ENCODE assay signal across 1 cellular context in the genomic region with DNA sequence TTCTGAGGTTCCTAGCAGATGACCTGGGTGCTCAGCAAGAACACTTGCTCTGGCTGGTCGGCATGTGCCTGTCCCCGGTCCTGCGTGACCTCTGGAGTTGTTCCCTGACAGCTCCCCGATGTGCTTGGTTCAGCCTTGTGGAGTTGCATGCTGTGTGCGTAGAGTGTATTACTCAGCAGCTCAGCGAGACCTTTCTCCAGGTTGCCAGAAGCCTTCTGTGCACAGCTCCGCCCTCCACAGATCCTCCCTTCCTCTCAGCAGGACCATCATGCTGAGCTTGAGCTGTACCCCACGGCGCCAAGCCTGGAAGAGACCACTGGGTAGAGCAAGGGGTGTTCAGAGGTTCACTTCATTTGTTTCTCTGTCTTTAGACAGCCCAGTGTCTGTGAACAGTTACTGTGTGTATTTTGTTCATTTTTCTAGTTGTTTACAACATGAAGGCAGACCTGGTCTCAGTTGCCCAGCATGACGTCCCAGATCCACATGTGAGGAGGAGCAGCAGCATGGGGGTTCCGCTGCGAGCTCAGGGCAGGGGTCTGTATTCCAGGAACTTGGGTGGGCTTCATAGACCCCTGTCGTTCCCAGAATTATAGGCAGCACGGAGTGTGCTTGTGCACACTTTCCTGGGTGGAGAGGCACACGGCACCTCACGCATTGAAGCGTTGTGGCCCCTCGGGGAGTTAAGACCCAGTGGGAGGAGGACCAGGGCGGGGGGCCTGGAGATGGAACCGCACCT.
TF ChIP-seq lines count a peak whose summit lies in the region.

No MANE protein-coding gene starts in this region.

TF ChIP-seq in HepG2, 621 proteins besides CTCF, POLR2A, EP300 and RAD21 (continued from another document and continues in another):
- 0 out of 2 replicates have a peak, but pooled peaks have one; percentile 19 for TF ChIP-seq HDAC1 (CRISPR knock-in tag; IDR thresholded peaks at IDR 0.05)
- TF ChIP-seq ZNF607 (CRISPR knock-in tag; IDR thresholded peaks at IDR 0.05; ENCODE audit: borderline replicate concordance) = 0 out of 2 replicates have a peak, but pooled peaks have one; percentile 37
- TF ChIP-seq, protein P1, sequence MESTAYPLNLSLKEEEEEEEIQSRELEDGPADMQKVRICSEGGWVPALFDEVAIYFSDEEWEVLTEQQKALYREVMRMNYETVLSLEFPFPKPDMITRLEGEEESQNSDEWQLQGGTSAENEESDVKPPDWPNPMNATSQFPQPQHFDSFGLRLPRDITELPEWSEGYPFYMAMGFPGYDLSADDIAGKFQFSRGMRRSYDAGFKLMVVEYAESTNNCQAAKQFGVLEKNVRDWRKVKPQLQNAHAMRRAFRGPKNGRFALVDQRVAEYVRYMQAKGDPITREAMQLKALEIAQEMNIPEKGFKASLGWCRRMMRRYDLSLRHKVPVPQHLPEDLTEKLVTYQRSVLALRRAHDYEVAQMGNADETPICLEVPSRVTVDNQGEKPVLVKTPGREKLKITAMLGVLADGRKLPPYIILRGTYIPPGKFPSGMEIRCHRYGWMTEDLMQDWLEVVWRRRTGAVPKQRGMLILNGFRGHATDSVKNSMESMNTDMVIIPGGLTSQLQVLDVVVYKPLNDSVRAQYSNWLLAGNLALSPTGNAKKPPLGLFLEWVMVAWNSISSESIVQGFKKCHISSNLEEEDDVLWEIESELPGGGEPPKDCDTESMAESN (CRISPR knock-in tag; conservative IDR thresholded peaks at IDR 0.05) = no peak
- TF ChIP-seq, protein P2, sequence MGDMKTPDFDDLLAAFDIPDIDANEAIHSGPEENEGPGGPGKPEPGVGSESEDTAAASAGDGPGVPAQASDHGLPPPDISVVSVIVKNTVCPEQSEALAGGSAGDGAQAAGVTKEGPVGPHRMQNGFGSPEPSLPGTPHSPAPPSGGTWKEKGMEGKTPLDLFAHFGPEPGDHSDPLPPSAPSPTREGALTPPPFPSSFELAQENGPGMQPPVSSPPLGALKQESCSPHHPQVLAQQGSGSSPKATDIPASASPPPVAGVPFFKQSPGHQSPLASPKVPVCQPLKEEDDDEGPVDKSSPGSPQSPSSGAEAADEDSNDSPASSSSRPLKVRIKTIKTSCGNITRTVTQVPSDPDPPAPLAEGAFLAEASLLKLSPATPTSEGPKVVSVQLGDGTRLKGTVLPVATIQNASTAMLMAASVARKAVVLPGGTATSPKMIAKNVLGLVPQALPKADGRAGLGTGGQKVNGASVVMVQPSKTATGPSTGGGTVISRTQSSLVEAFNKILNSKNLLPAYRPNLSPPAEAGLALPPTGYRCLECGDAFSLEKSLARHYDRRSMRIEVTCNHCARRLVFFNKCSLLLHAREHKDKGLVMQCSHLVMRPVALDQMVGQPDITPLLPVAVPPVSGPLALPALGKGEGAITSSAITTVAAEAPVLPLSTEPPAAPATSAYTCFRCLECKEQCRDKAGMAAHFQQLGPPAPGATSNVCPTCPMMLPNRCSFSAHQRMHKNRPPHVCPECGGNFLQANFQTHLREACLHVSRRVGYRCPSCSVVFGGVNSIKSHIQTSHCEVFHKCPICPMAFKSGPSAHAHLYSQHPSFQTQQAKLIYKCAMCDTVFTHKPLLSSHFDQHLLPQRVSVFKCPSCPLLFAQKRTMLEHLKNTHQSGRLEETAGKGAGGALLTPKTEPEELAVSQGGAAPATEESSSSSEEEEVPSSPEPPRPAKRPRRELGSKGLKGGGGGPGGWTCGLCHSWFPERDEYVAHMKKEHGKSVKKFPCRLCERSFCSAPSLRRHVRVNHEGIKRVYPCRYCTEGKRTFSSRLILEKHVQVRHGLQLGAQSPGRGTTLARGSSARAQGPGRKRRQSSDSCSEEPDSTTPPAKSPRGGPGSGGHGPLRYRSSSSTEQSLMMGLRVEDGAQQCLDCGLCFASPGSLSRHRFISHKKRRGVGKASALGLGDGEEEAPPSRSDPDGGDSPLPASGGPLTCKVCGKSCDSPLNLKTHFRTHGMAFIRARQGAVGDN (CRISPR knock-in tag; IDR thresholded peaks at IDR 0.05) = peak; percentile 62; the same call in 1 of the 2 replicates
- TF ChIP-seq, protein P3, sequence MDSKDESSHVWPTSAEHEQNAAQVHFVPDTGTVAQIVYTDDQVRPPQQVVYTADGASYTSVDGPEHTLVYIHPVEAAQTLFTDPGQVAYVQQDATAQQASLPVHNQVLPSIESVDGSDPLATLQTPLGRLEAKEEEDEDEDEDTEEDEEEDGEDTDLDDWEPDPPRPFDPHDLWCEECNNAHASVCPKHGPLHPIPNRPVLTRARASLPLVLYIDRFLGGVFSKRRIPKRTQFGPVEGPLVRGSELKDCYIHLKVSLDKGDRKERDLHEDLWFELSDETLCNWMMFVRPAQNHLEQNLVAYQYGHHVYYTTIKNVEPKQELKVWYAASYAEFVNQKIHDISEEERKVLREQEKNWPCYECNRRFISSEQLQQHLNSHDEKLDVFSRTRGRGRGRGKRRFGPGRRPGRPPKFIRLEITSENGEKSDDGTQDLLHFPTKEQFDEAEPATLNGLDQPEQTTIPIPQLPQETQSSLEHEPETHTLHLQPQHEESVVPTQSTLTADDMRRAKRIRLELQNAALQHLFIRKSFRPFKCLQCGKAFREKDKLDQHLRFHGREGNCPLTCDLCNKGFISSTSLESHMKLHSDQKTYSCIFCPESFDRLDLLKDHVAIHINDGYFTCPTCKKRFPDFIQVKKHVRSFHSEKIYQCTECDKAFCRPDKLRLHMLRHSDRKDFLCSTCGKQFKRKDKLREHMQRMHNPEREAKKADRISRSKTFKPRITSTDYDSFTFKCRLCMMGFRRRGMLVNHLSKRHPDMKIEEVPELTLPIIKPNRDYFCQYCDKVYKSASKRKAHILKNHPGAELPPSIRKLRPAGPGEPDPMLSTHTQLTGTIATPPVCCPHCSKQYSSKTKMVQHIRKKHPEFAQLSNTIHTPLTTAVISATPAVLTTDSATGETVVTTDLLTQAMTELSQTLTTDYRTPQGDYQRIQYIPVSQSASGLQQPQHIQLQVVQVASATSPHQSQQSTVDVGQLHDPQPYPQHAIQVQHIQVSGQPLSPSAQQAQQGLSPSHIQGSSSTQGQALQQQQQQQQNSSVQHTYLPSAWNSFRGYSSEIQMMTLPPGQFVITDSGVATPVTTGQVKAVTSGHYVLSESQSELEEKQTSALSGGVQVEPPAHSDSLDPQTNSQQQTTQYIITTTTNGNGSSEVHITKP (CRISPR knock-in tag; IDR thresholded peaks at IDR 0.05; ENCODE audit: low read depth) = peak; percentile 96
- TF ChIP-seq ZNF788 (CRISPR knock-in tag; IDR thresholded peaks at IDR 0.05; ENCODE audit: borderline replicate concordance) = peak; percentile 48; the same call in 1 of the 2 replicates
- no peak for TF ChIP-seq TCF12 (IDR thresholded peaks at IDR 0.05)
- TF ChIP-seq TCF12 (CRISPR knock-in tag; IDR thresholded peaks at IDR 0.05) = no peak
- TF ChIP-seq ZNF891 (CRISPR knock-in tag; IDR thresholded peaks at IDR 0.05) = 0 out of 2 replicates have a peak, but pooled peaks have one; percentile 24
- 0 out of 2 replicates have a peak, but pooled peaks have one; percentile 35 for TF ChIP-seq EED (CRISPR knock-in tag; IDR thresholded peaks at IDR 0.05)
- 0 out of 2 replicates have a peak, but pooled peaks have one; percentile 61 for TF ChIP-seq ZNF572 (CRISPR knock-in tag; IDR thresholded peaks at IDR 0.05)
- peak; percentile 25 for TF ChIP-seq TEAD3 (CRISPR knock-in tag; optimal IDR thresholded peaks at IDR 0.05; ENCODE audit: borderline replicate concordance)
- TF ChIP-seq SRY (CRISPR knock-in tag; IDR thresholded peaks at IDR 0.05) = 0 out of 2 replicates have a peak, but pooled peaks have one; percentile 38
- TF ChIP-seq HNRNPL (IDR thresholded peaks at IDR 0.05; ENCODE audit: low read depth, low read length) = no peak
- TF ChIP-seq, protein P4, sequence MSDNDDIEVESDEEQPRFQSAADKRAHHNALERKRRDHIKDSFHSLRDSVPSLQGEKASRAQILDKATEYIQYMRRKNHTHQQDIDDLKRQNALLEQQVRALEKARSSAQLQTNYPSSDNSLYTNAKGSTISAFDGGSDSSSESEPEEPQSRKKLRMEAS (IDR thresholded peaks at IDR 0.05) = 0 out of 2 replicates have a peak, but pooled peaks have one; percentile 11
- TF ChIP-seq, protein P5, sequence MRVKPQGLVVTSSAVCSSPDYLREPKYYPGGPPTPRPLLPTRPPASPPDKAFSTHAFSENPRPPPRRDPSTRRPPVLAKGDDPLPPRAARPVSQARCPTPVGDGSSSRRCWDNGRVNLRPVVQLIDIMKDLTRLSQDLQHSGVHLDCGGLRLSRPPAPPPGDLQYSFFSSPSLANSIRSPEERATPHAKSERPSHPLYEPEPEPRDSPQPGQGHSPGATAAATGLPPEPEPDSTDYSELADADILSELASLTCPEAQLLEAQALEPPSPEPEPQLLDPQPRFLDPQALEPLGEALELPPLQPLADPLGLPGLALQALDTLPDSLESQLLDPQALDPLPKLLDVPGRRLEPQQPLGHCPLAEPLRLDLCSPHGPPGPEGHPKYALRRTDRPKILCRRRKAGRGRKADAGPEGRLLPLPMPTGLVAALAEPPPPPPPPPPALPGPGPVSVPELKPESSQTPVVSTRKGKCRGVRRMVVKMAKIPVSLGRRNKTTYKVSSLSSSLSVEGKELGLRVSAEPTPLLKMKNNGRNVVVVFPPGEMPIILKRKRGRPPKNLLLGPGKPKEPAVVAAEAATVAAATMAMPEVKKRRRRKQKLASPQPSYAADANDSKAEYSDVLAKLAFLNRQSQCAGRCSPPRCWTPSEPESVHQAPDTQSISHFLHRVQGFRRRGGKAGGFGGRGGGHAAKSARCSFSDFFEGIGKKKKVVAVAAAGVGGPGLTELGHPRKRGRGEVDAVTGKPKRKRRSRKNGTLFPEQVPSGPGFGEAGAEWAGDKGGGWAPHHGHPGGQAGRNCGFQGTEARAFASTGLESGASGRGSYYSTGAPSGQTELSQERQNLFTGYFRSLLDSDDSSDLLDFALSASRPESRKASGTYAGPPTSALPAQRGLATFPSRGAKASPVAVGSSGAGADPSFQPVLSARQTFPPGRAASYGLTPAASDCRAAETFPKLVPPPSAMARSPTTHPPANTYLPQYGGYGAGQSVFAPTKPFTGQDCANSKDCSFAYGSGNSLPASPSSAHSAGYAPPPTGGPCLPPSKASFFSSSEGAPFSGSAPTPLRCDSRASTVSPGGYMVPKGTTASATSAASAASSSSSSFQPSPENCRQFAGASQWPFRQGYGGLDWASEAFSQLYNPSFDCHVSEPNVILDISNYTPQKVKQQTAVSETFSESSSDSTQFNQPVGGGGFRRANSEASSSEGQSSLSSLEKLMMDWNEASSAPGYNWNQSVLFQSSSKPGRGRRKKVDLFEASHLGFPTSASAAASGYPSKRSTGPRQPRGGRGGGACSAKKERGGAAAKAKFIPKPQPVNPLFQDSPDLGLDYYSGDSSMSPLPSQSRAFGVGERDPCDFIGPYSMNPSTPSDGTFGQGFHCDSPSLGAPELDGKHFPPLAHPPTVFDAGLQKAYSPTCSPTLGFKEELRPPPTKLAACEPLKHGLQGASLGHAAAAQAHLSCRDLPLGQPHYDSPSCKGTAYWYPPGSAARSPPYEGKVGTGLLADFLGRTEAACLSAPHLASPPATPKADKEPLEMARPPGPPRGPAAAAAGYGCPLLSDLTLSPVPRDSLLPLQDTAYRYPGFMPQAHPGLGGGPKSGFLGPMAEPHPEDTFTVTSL (CRISPR knock-in tag; IDR thresholded peaks at IDR 0.05; ENCODE audit: borderline replicate concordance) = no peak
- TF ChIP-seq HNF4A (CRISPR knock-in tag; IDR thresholded peaks at IDR 0.05) = 0 out of 2 replicates have a peak, but pooled peaks have one; percentile 13
- no peak for TF ChIP-seq UBTF (CRISPR knock-in tag; IDR thresholded peaks at IDR 0.05)
- TF ChIP-seq, protein P6, sequence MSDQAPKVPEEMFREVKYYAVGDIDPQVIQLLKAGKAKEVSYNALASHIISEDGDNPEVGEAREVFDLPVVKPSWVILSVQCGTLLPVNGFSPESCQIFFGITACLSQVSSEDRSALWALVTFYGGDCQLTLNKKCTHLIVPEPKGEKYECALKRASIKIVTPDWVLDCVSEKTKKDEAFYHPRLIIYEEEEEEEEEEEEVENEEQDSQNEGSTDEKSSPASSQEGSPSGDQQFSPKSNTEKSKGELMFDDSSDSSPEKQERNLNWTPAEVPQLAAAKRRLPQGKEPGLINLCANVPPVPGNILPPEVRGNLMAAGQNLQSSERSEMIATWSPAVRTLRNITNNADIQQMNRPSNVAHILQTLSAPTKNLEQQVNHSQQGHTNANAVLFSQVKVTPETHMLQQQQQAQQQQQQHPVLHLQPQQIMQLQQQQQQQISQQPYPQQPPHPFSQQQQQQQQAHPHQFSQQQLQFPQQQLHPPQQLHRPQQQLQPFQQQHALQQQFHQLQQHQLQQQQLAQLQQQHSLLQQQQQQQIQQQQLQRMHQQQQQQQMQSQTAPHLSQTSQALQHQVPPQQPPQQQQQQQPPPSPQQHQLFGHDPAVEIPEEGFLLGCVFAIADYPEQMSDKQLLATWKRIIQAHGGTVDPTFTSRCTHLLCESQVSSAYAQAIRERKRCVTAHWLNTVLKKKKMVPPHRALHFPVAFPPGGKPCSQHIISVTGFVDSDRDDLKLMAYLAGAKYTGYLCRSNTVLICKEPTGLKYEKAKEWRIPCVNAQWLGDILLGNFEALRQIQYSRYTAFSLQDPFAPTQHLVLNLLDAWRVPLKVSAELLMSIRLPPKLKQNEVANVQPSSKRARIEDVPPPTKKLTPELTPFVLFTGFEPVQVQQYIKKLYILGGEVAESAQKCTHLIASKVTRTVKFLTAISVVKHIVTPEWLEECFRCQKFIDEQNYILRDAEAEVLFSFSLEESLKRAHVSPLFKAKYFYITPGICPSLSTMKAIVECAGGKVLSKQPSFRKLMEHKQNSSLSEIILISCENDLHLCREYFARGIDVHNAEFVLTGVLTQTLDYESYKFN (CRISPR knock-in tag; conservative IDR thresholded peaks at IDR 0.05) = 0 out of 2 replicates have a peak, but pooled peaks have one; percentile 25
- TF ChIP-seq TFE3 (CRISPR knock-in tag; IDR thresholded peaks at IDR 0.05) = no peak
